10 cellular contexts compared by ENCODE assay signal in genomic region chr11:57072640-57073039, GRCh38.
A peak's percentile ranks its signal among the peaks of the same experiment; 100 is the strongest.
DNase-seq lines count a peak whose midpoint lies in the region; ATAC-seq lines count a peak whose summit lies in the region.
"Had no signal": no experiment of that assay in that cellular context is flagged by ENCODE, and none has a peak within 500 bp of the region (broad histone marks: within the 10 kb centered on the region; RNA-seq: fewer than 3 reads in every experiment).

No MANE protein-coding gene starts in this region.

- no peak overlapping the region for H3K9ac ChIP-seq in Karpas-422 (ENCODE audit: low read length)

- H3K27me3 ChIP-seq in Karpas-422 (ENCODE audit: low read length) = no peaks in the 10 kb centered on the region

- peak; percentile 82 to 98 for ATAC-seq in left cardiac atrium
- no peak for ATAC-seq in stimulated activated memory B cell treated with anti-CD40 and anti-IgM and Interleukin-4, amounts not matched to agents 10 μg/mL and 1 μg/mL and 100 μg/mL, for 72 hours
- no peak for ATAC-seq in HG03442 (IDR thresholded peaks at IDR 0.05; ENCODE audit: unreplicated experiment)

- H3K9me3 ChIP-seq in Karpas-422 (ENCODE audit: low read length) = no peaks in the 10 kb centered on the region

- H3K27ac ChIP-seq in skin epidermis (peak overlapping the region in 13 of 21 experiments; percentile 25 to 83 (median 63)), Karpas-422 (ENCODE audit: low read length) (no peak overlapping the region)
- H3K27ac ChIP-seq: WERI-Rb-1 had no signal

- H2AFZ ChIP-seq in Karpas-422 (ENCODE audit: low read length) = no peak overlapping the region

- H3K4me2 ChIP-seq in Karpas-422 (ENCODE audit: low read depth, low read length, poor library complexity, severe bottlenecking) = no peak overlapping the region

- no peaks in the 10 kb centered on the region for H3K4me1 Mint-ChIP-seq in stimulated activated memory B cell treated with anti-CD40 and anti-IgM and Interleukin-4, amounts not matched to agents 10 μg/mL and 1 μg/mL and 100 μg/mL, for 72 hours
- H3K4me1 Mint-ChIP-seq: activated naive CD8-positive, alpha-beta T cell treated with anti-CD3 and anti-CD28 coated beads, Interleukin-2, amount 10 ng/mL, durations not matched to agents 7 days and 5 days had no signal

- H3K4me3 ChIP-seq in skin epidermis (no peak overlapping the region), Karpas-422 (ENCODE audit: low read length) (no peak overlapping the region)

- DNase-seq in GM04504 (ENCODE audit: low read depth) (peak; percentile 97), amniotic epithelial cell (ENCODE audit: low read depth) (peak; percentile 99), left cardiac atrium (no peak), Karpas-422 (no peak), DMS114 treated with DMSO at 0.1 percent for 48 hours (lab: John Stamatoyannopoulos, UW; ENCODE audit: unreplicated experiment) (no peak)
- DNase-seq: activated naive CD8-positive, alpha-beta T cell treated with anti-CD3 and anti-CD28 coated beads, Interleukin-2, amount 10 ng/mL, durations not matched to agents 7 days and 5 days; WERI-Rb-1 had no signal

- no peaks in the 10 kb centered on the region for H3K4me1 ChIP-seq in Karpas-422 (ENCODE audit: low read length)

- H3K36me3 Mint-ChIP-seq in stimulated activated memory B cell treated with anti-CD40 and anti-IgM and Interleukin-4, amounts not matched to agents 10 μg/mL and 1 μg/mL and 100 μg/mL, for 72 hours = no peaks in the 10 kb centered on the region
- H3K36me3 Mint-ChIP-seq: activated naive CD8-positive, alpha-beta T cell treated with anti-CD3 and anti-CD28 coated beads, Interleukin-2, amount 10 ng/mL, durations not matched to agents 7 days and 5 days had no signal

- H3K27ac Mint-ChIP-seq in stimulated activated memory B cell treated with anti-CD40 and anti-IgM and Interleukin-4, amounts not matched to agents 10 μg/mL and 1 μg/mL and 100 μg/mL, for 72 hours = no peak overlapping the region
- H3K27ac Mint-ChIP-seq: activated naive CD8-positive, alpha-beta T cell treated with anti-CD3 and anti-CD28 coated beads, Interleukin-2, amount 10 ng/mL, durations not matched to agents 7 days and 5 days had no signal

- no peaks in the 10 kb centered on the region for H3K27me3 Mint-ChIP-seq in stimulated activated memory B cell treated with anti-CD40 and anti-IgM and Interleukin-4, amounts not matched to agents 10 μg/mL and 1 μg/mL and 100 μg/mL, for 72 hours
- H3K27me3 Mint-ChIP-seq: activated naive CD8-positive, alpha-beta T cell treated with anti-CD3 and anti-CD28 coated beads, Interleukin-2, amount 10 ng/mL, durations not matched to agents 7 days and 5 days had no signal

- H3K4me3 Mint-ChIP-seq in stimulated activated memory B cell treated with anti-CD40 and anti-IgM and Interleukin-4, amounts not matched to agents 10 μg/mL and 1 μg/mL and 100 μg/mL, for 72 hours = no peak overlapping the region
- H3K4me3 Mint-ChIP-seq: activated naive CD8-positive, alpha-beta T cell treated with anti-CD3 and anti-CD28 coated beads, Interleukin-2, amount 10 ng/mL, durations not matched to agents 7 days and 5 days had no signal

- H3K9me2 ChIP-seq in Karpas-422 (replicated peaks; ENCODE audit: insufficient read depth, low read length) = no peaks in the 10 kb centered on the region

- no peaks in the 10 kb centered on the region for H4K20me1 ChIP-seq in Karpas-422 (ENCODE audit: insufficient read depth, low read depth, low read length)

- no peaks in the 10 kb centered on the region for H3K9me3 Mint-ChIP-seq in stimulated activated memory B cell treated with anti-CD40 and anti-IgM and Interleukin-4, amounts not matched to agents 10 μg/mL and 1 μg/mL and 100 μg/mL, for 72 hours
- H3K9me3 Mint-ChIP-seq: activated naive CD8-positive, alpha-beta T cell treated with anti-CD3 and anti-CD28 coated beads, Interleukin-2, amount 10 ng/mL, durations not matched to agents 7 days and 5 days had no signal

- H3K36me3 ChIP-seq in Karpas-422 (ENCODE audit: insufficient read depth, low read length) = no peaks in the 10 kb centered on the region
- H3K36me3 ChIP-seq: WERI-Rb-1 had no signal

- H3K79me2 ChIP-seq in Karpas-422 (ENCODE audit: low read length) = no peaks in the 10 kb centered on the region

- intact Hi-C loops in left cardiac atrium (cut with DNase I) = no loop called here

Comparison
In these comparisons a context has a peak if more than half of its experiments do, and no peak if none do; other contexts are left out.
1. DNase-seq: peak in GM04504 (single experiment) and amniotic epithelial cell (single experiment); none in left cardiac atrium (single experiment), Karpas-422 (single experiment) and DMS114 treated with DMSO at 0.1 percent for 48 hours (single experiment).
2. ATAC-seq: peak in left cardiac atrium (2 of 2); none in stimulated activated memory B cell treated with anti-CD40 and anti-IgM and Interleukin-4, amounts not matched to agents 10 μg/mL and 1 μg/mL and 100 μg/mL, for 72 hours (single experiment) and HG03442 (single experiment).